17 cellular contexts compared by ENCODE assay signal in the genomic region with DNA sequence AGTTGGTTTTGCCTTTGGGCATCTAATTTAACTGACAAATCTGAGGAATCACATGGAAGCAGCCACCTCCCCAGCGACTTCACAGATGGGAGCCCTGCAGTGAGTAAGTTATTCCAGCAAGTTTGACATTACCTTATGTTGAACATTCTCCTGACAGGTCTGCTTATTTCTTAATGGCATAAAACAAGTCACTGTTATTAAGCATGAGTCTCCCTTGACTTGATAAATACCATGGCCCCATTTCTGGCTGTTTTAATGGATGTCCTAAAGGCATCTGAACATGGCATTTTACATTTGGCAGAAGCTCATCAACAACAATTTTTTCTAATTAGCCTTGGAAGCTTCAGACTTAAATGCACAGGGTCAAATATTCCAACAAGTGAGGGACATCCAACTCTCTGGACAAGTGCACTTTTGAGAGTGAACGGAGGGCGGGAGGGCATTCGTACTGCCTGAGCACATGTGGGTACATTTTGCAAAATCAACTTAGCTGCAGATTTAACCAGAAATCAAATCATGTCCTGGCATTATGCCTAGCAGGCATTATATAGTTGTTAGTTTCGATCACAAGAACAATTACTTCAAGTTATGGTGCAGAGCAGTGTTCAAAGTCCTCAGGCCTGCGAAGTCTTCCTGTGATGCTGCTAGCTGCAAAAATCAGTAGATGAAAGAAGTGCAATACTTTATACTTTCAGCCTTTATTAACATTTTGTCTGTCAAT.
DNase-seq lines count a peak whose midpoint lies in the region; ATAC-seq and TF ChIP-seq lines count a peak whose summit lies in the region.
"Had no signal": no experiment of that assay in that cellular context is flagged by ENCODE, and none has a peak within 500 bp of the region (broad histone marks: within the 10 kb centered on the region; RNA-seq: fewer than 3 reads in every experiment).

No MANE protein-coding gene starts in this region.

- H3K27ac Mint-ChIP-seq in stimulated activated memory B cell treated with anti-CD40 and anti-IgM and Interleukin-4, amounts not matched to agents 10 μg/mL and 1 μg/mL and 100 μg/mL, for 72 hours, result no peak overlapping the region
- H3K27ac Mint-ChIP-seq in activated T-helper 1 cell treated with anti-CD3 and anti-CD28 coated beads, Interleukin-12 subunit alpha, Interleukin-12 subunit beta, Interleukin-2, Interleukin-4 antibody, amounts not matched to agents 30 ng/mL and 10 ng/mL and 1 ng/mL, durations not matched to agents 14 hours and 24 hours and 36 hours, result no peak overlapping the region
- H3K27ac Mint-ChIP-seq: CD8-positive, alpha-beta T cell had no signal

- H3K4me1 Mint-ChIP-seq in stimulated activated memory B cell treated with anti-CD40 and anti-IgM and Interleukin-4, amounts not matched to agents 10 μg/mL and 1 μg/mL and 100 μg/mL, for 72 hours, result no peaks in the 10 kb centered on the region
- H3K4me1 Mint-ChIP-seq in activated T-helper 1 cell treated with anti-CD3 and anti-CD28 coated beads, Interleukin-12 subunit alpha, Interleukin-12 subunit beta, Interleukin-2, Interleukin-4 antibody, amounts not matched to agents 30 ng/mL and 10 ng/mL and 1 ng/mL, durations not matched to agents 14 hours and 24 hours and 36 hours (ENCODE audit: low read depth), result no peaks in the 10 kb centered on the region

- H3K9me3 Mint-ChIP-seq in stimulated activated memory B cell treated with anti-CD40 and anti-IgM and Interleukin-4, amounts not matched to agents 10 μg/mL and 1 μg/mL and 100 μg/mL, for 72 hours, result no peaks in the 10 kb centered on the region
- H3K9me3 Mint-ChIP-seq in activated T-helper 1 cell treated with anti-CD3 and anti-CD28 coated beads, Interleukin-12 subunit alpha, Interleukin-12 subunit beta, Interleukin-2, Interleukin-4 antibody, amounts not matched to agents 30 ng/mL and 10 ng/mL and 1 ng/mL, durations not matched to agents 14 hours and 24 hours and 36 hours, result peaks cover 4% of the 10 kb centered on the region
- H3K9me3 Mint-ChIP-seq: CD8-positive, alpha-beta T cell had no signal

- H3K36me3 Mint-ChIP-seq in stimulated activated memory B cell treated with anti-CD40 and anti-IgM and Interleukin-4, amounts not matched to agents 10 μg/mL and 1 μg/mL and 100 μg/mL, for 72 hours, result no peaks in the 10 kb centered on the region
- H3K36me3 Mint-ChIP-seq in activated T-helper 1 cell treated with anti-CD3 and anti-CD28 coated beads, Interleukin-12 subunit alpha, Interleukin-12 subunit beta, Interleukin-2, Interleukin-4 antibody, amounts not matched to agents 30 ng/mL and 10 ng/mL and 1 ng/mL, durations not matched to agents 14 hours and 24 hours and 36 hours (ENCODE audit: low read depth), result no peaks in the 10 kb centered on the region
- H3K36me3 Mint-ChIP-seq: CD8-positive, alpha-beta T cell had no signal

- H3K4me3 Mint-ChIP-seq in stimulated activated memory B cell treated with anti-CD40 and anti-IgM and Interleukin-4, amounts not matched to agents 10 μg/mL and 1 μg/mL and 100 μg/mL, for 72 hours, result no peak overlapping the region
- H3K4me3 Mint-ChIP-seq in activated T-helper 1 cell treated with anti-CD3 and anti-CD28 coated beads, Interleukin-12 subunit alpha, Interleukin-12 subunit beta, Interleukin-2, Interleukin-4 antibody, amounts not matched to agents 30 ng/mL and 10 ng/mL and 1 ng/mL, durations not matched to agents 14 hours and 24 hours and 36 hours, result no peak overlapping the region
- H3K4me3 Mint-ChIP-seq: CD8-positive, alpha-beta T cell had no signal

- DNase-seq in NCI-H1694 (lab: John Stamatoyannopoulos, UW) (peak; percentile 39), SK-N-DZ (ENCODE audit: low spot score) (peak; percentile 87), left colon (no peak), C1 segment of cervical spinal cord (lab: John Stamatoyannopoulos, UW) (no peak), NCI-H2171 treated with DMSO at 0.1 percent for 48 hours (lab: John Stamatoyannopoulos, UW) (no peak)
- no peak for DNase-seq in activated T-helper 1 cell treated with anti-CD3 and anti-CD28 coated beads, Interleukin-12 subunit alpha, Interleukin-12 subunit beta, Interleukin-2, Interleukin-4 antibody, amounts not matched to agents 30 ng/mL and 10 ng/mL and 1 ng/mL, durations not matched to agents 14 hours and 24 hours and 36 hours (ENCODE audit: low spot score)
- DNase-seq: ACHN; CD8-positive, alpha-beta T cell; GF-D8; KG1; NCI-H1105 treated with DMSO at 0.1 percent for 48 hours; NCI-H1930; NCI-H226; SHP77 had no signal

- no peak for TF ChIP-seq CTCF in 22Rv1 (IDR thresholded peaks at IDR 0.05)

- intact Hi-C loops in left colon (cut with DNase I, micrococcal nuclease), result no loop called here
- intact Hi-C loops in activated T-helper 1 cell treated with anti-CD3 and anti-CD28 coated beads, Interleukin-12 subunit alpha, Interleukin-12 subunit beta, Interleukin-2, Interleukin-4 antibody, amounts not matched to agents 30 ng/mL and 10 ng/mL and 1 ng/mL, durations not matched to agents 14 hours and 24 hours and 36 hours (cut with micrococcal nuclease), result no loop called here

- peak overlapping the region; percentile 40 for H3K27ac ChIP-seq in 22Rv1
- H3K27ac ChIP-seq: HL-60 had no signal

- ATAC-seq in left colon, result peak; percentile 97
- ATAC-seq in stimulated activated memory B cell treated with anti-CD40 and anti-IgM and Interleukin-4, amounts not matched to agents 10 μg/mL and 1 μg/mL and 100 μg/mL, for 72 hours, result no peak
- ATAC-seq: CD8-positive, alpha-beta T cell had no signal

- H3K27me3 Mint-ChIP-seq in stimulated activated memory B cell treated with anti-CD40 and anti-IgM and Interleukin-4, amounts not matched to agents 10 μg/mL and 1 μg/mL and 100 μg/mL, for 72 hours, result no peaks in the 10 kb centered on the region
- H3K27me3 Mint-ChIP-seq in activated T-helper 1 cell treated with anti-CD3 and anti-CD28 coated beads, Interleukin-12 subunit alpha, Interleukin-12 subunit beta, Interleukin-2, Interleukin-4 antibody, amounts not matched to agents 30 ng/mL and 10 ng/mL and 1 ng/mL, durations not matched to agents 14 hours and 24 hours and 36 hours (ENCODE audit: insufficient read depth), result no peaks in the 10 kb centered on the region

Comparison
In these comparisons a context has a peak if more than half of its experiments do, and no peak if none do; other contexts are left out.
1. DNase-seq: peak in NCI-H1694 (single experiment) and SK-N-DZ (single experiment); none in left colon (0 of 2), C1 segment of cervical spinal cord (0 of 14), activated T-helper 1 cell treated with anti-CD3 and anti-CD28 coated beads, Interleukin-12 subunit alpha, Interleukin-12 subunit beta, Interleukin-2, Interleukin-4 antibody, amounts not matched to agents 30 ng/mL and 10 ng/mL and 1 ng/mL, durations not matched to agents 14 hours and 24 hours and 36 hours (single experiment) and NCI-H2171 treated with DMSO at 0.1 percent for 48 hours (single experiment).